9 cellular contexts compared by ENCODE assay signal in genomic region chr20:63183422-63184146, GRCh38. TPM values are rescaled to one million over a fixed set of nuclear protein-coding genes. Genes with fewer than 3 reads are reported as not detected.
DNase-seq lines count a peak whose midpoint lies in the region; ATAC-seq and TF ChIP-seq lines count a peak whose summit lies in the region.
"Had no signal": no experiment of that assay in that cellular context is flagged by ENCODE, and none has a peak within 500 bp of the region (broad histone marks: within the 10 kb centered on the region; RNA-seq: fewer than 3 reads in every experiment).

No MANE protein-coding gene starts in this region.

- H2BK120ac ChIP-seq in IMR-90 (ENCODE audit: low read depth, low read length), result no peak overlapping the region

- POLR2A ChIA-PET in IMR-90 (lab: Charles Lee; ENCODE audit: unreplicated experiment), result no interaction called here
- POLR2A ChIA-PET in WTC11 (lab: Charles Lee), result no interaction called here

- peaks cover 9% of the 10 kb centered on the region for H3K4me1 ChIP-seq in DND-41 (ENCODE audit: insufficient read depth, low read length)
- H3K4me1 ChIP-seq in IMR-90 (ENCODE audit: control insufficient read depth, insufficient read depth, low read length), result no peaks in the 10 kb centered on the region
- peaks cover 4% of the 10 kb centered on the region for H3K4me1 ChIP-seq in testis

- no peak overlapping the region for H2AK5ac ChIP-seq in IMR-90 (ENCODE audit: low read depth, low read length)

- no TSS peak for BruUV-seq in IMR-90 (replicated peaks; lab: Mats Ljungman, UMichigan)

- intact Hi-C loops in IMR-90 (cut with micrococcal nuclease), result loop anchor here (10.0 kb wide), 1 partner anchor 129 kb away; no protein-coding TSS in a partner anchor
- intact Hi-C loops in testis (cut with DNase I; ENCODE audit: low total_unique reads), result no loop called here

- H3K27ac Mint-ChIP-seq in WTC11, result no peak overlapping the region
- H3K27ac Mint-ChIP-seq in chondrocyte (ENCODE audit: unreplicated experiment), result no peak overlapping the region
- H3K27ac Mint-ChIP-seq in mesothelial cell of epicardium, result no peak overlapping the region

- H2BK20ac ChIP-seq in IMR-90 (ENCODE audit: low read depth, low read length), result no peak overlapping the region

- peaks cover 7% of the 10 kb centered on the region for H3K9me1 ChIP-seq in IMR-90 (ENCODE audit: insufficient read depth, low read length)

- H4K20me1 ChIP-seq in DND-41 (ENCODE audit: insufficient read depth, low read length) (peaks cover 44% of the 10 kb centered on the region), IMR-90 (ENCODE audit: insufficient read depth, low read length) (peaks cover 11% of the 10 kb centered on the region)

- H4K5ac ChIP-seq in IMR-90 (ENCODE audit: low read depth, low read length), result no peak overlapping the region

- H3K4me2 ChIP-seq in DND-41 (ENCODE audit: insufficient read depth, low read length), result no peak overlapping the region
- no peak overlapping the region for H3K4me2 ChIP-seq in IMR-90 (ENCODE audit: low read depth, low read length)

- CTCF ChIA-PET in IMR-90 (lab: Yijun Ruan, JAX) (interaction anchor here (1.0 to 1.1 kb wide), 2 partner anchors 10 to 50 kb away, joined by 3 read pairs; no protein-coding TSS in a partner anchor), WTC11 (lab: Charles Lee) (interaction anchor here (0.5 to 1.7 kb wide), 19 partner anchors 9 to 194 kb away, joined by 3 to 13 read pairs (median 4); partner anchors contain the start of genes ARFGAP1 and YTHDF1)

- no peak for TF ChIP-seq POLR2A in IMR-90 (IDR thresholded peaks at IDR 0.05; ENCODE audit: low read depth, low read length)
- no peak for TF ChIP-seq POLR2A in testis (IDR thresholded peaks at IDR 0.05)

- H3K27me3 ChIP-seq in DND-41 (ENCODE audit: insufficient read depth, low read length, poor library complexity) (no peaks in the 10 kb centered on the region), IMR-90 (ENCODE audit: control insufficient read depth, insufficient read depth, low read length) (peaks cover 37% of the 10 kb centered on the region; the same call in 1 of the 2 replicates), testis (no peaks in the 10 kb centered on the region)

- H4K91ac ChIP-seq in IMR-90 (ENCODE audit: insufficient read depth, low read depth, low read length), result no peak overlapping the region

- WGBS in IMR-90 (ENCODE audit: extremely low coverage in 2 of 2, insufficient read length in 1 of 2), 2 experiments, result 48% methylated on average over 2 of the region's 13 CpGs; no CpG with 5 or more reads in 1 of the 2 experiments
- WGBS in testis, 2 donors, result 61 to 76% methylated on average over 7 to 13 of the region's 13 CpGs

- TF ChIP-seq RAD21 in IMR-90 (IDR thresholded peaks at IDR 0.05; ENCODE audit: low read length), result peak; percentile 66

- dilution Hi-C loops in IMR-90 (cut with HindIII; ENCODE audit: low sequenced_read_pairs, unreplicated experiment), result no loop called here

- in situ Hi-C loops in IMR-90 (cut with MboI; ENCODE audit: low sequenced_read_pairs), result no loop called here

- H3K14ac ChIP-seq in IMR-90 (replicated peaks; ENCODE audit: low read depth, low read length), result no peak overlapping the region

- no peak overlapping the region for H2AK9ac ChIP-seq in IMR-90 (replicated peaks; ENCODE audit: low read depth, low read length, poor library complexity)

- no peak overlapping the region for H3K4me3 ChIP-seq in DND-41 (ENCODE audit: low read depth in 1 of 2, low read length in 2 of 2)
- no peak overlapping the region for H3K4me3 ChIP-seq in IMR-90 (ENCODE audit: insufficient read depth, low read depth, low read length)
- no peak overlapping the region for H3K4me3 ChIP-seq in testis

- H4K8ac ChIP-seq in IMR-90 (ENCODE audit: low read depth in 2 of 2, low read length in 2 of 2), result no peak overlapping the region

- H3K9me3 ChIP-seq in DND-41 (ENCODE audit: insufficient read depth, low read length, severe bottlenecking) (no peaks in the 10 kb centered on the region), IMR-90 (ENCODE audit: control insufficient read depth, insufficient read depth, low read length) (no peaks in the 10 kb centered on the region), testis (no peaks in the 10 kb centered on the region)

- DNase-seq in DND-41 (peak; percentile 66), IMR-90 (no peak), WTC11 (ENCODE audit: low spot score) (peak; percentile 85), chondrocyte (ENCODE audit: low spot score) (no peak), mesothelial cell of epicardium (ENCODE audit: low spot score in 2 of 2, unreplicated experiment in 2 of 2) (no peak), testis (peak; percentile 65), KG1 (lab: John Stamatoyannopoulos, UW) (no peak), amniotic stem cell (lab: John Stamatoyannopoulos, UW) (no peak)

- no peaks in the 10 kb centered on the region for H3K36me3 Mint-ChIP-seq in WTC11
- H3K36me3 Mint-ChIP-seq in chondrocyte (ENCODE audit: low read depth), result no peaks in the 10 kb centered on the region
- no peaks in the 10 kb centered on the region for H3K36me3 Mint-ChIP-seq in mesothelial cell of epicardium

- H3K23ac ChIP-seq in IMR-90 (ENCODE audit: low read depth, low read length), result no peak overlapping the region

- H3K4me1 Mint-ChIP-seq in WTC11 (peaks cover 4% of the 10 kb centered on the region), chondrocyte (ENCODE audit: low read depth) (peaks cover 3% of the 10 kb centered on the region), mesothelial cell of epicardium (peaks cover 4% of the 10 kb centered on the region)

- H2BK5ac ChIP-seq in IMR-90 (ENCODE audit: low read depth, low read length, poor library complexity, severe bottlenecking), result no peak overlapping the region

- H3K9me3 Mint-ChIP-seq in WTC11, result peaks cover 17% of the 10 kb centered on the region
- no peaks in the 10 kb centered on the region for H3K9me3 Mint-ChIP-seq in chondrocyte (ENCODE audit: low read depth)
- no peaks in the 10 kb centered on the region for H3K9me3 Mint-ChIP-seq in mesothelial cell of epicardium

- H3K27ac ChIP-seq in DND-41 (ENCODE audit: low read length), result no peak overlapping the region
- H3K27ac ChIP-seq in IMR-90 (ENCODE audit: insufficient read depth, low read length), result no peak overlapping the region
- H3K27ac ChIP-seq in testis, result no peak overlapping the region

- no peaks in the 10 kb centered on the region for H3K79me1 ChIP-seq in IMR-90 (ENCODE audit: low read depth in 1 of 2, low read length in 2 of 2)

- no peak overlapping the region for H3K9ac ChIP-seq in DND-41 (ENCODE audit: low read depth, low read length)
- H3K9ac ChIP-seq in IMR-90 (ENCODE audit: low read depth, low read length), result no peak overlapping the region

- peaks cover 12% of the 10 kb centered on the region for H3K27me3 Mint-ChIP-seq in WTC11 (ENCODE audit: low read depth)
- H3K27me3 Mint-ChIP-seq in chondrocyte (ENCODE audit: low read depth), result peaks cover 21% of the 10 kb centered on the region
- peaks cover 60% of the 10 kb centered on the region for H3K27me3 Mint-ChIP-seq in mesothelial cell of epicardium (ENCODE audit: low read depth)

- no peak overlapping the region for H3K56ac ChIP-seq in IMR-90 (ENCODE audit: extremely low read depth, insufficient read depth, low read length)

- no peaks in the 10 kb centered on the region for H3K79me2 ChIP-seq in DND-41 (ENCODE audit: insufficient read depth, low read length)

- H3K4me3 Mint-ChIP-seq in WTC11 (no peak overlapping the region), chondrocyte (ENCODE audit: unreplicated experiment) (no peak overlapping the region), mesothelial cell of epicardium (no peak overlapping the region)

- no peaks in the 10 kb centered on the region for H3K36me3 ChIP-seq in DND-41 (ENCODE audit: insufficient read depth, low read length)
- H3K36me3 ChIP-seq in IMR-90 (ENCODE audit: control insufficient read depth, insufficient read depth, low read length), result no peaks in the 10 kb centered on the region
- no peaks in the 10 kb centered on the region for H3K36me3 ChIP-seq in testis (ENCODE audit: low read depth, missing control alignments)

- ATAC-seq in DND-41 (ENCODE audit: insufficient read depth, low read depth), result peak; percentile 71
- peak; percentile 65 for ATAC-seq in IMR-90 (ENCODE audit: low read depth)
- ATAC-seq in WTC11, result peak; percentile 80

- H2BK15ac ChIP-seq in IMR-90 (ENCODE audit: low read depth, low read length), result no peak overlapping the region

- no peak overlapping the region for H2AFZ ChIP-seq in DND-41 (ENCODE audit: low read depth, low read length)
- H2AFZ ChIP-seq in IMR-90 (replicated peaks; ENCODE audit: low read length, poor library complexity), result no peak overlapping the region

- no peak overlapping the region for H3K18ac ChIP-seq in IMR-90 (ENCODE audit: low read depth, low read length)

- no peak overlapping the region for H3K4ac ChIP-seq in IMR-90 (ENCODE audit: low read depth, low read length)

- TF ChIP-seq CTCF in DND-41 (IDR thresholded peaks at IDR 0.05; ENCODE audit: borderline replicate concordance, extremely low read depth, low read length, poor library complexity, severe bottlenecking), result peak; percentile 96
- peak; percentile 63 for TF ChIP-seq CTCF in IMR-90 (conservative IDR thresholded peaks at IDR 0.05; ENCODE audit: low read depth, low read length)
- TF ChIP-seq CTCF in WTC11 (IDR thresholded peaks at IDR 0.05), result peak; percentile 94
- TF ChIP-seq CTCF in chondrocyte (IDR thresholded peaks at IDR 0.05), result peak; percentile 84
- TF ChIP-seq CTCF in mesothelial cell of epicardium (IDR thresholded peaks at IDR 0.05; ENCODE audit: unreplicated experiment), result peak; percentile 54
- TF ChIP-seq CTCF in testis (IDR thresholded peaks at IDR 0.05), result peak in 2 of 3 experiments; percentile 69 to 77

TF ChIP-seq in IMR-90, 13 proteins besides CTCF, POLR2A, EP300 and RAD21 (continues in another document):
- peak; percentile 49 for TF ChIP-seq SMC3 (IDR thresholded peaks at IDR 0.05; ENCODE audit: low read depth, low read length)
- no peak for TF ChIP-seq MAZ (IDR thresholded peaks at IDR 0.05; ENCODE audit: borderline replicate concordance, low read depth, low read length)

TF ChIP-seq in WTC11, 78 proteins besides CTCF, POLR2A, EP300 and RAD21 (continues in another document):
- TF ChIP-seq GABPB1 (CRISPR knock-in tag; IDR thresholded peaks at IDR 0.05), result 0 out of 2 replicates have a peak, but pooled peaks have one; percentile 37

RNA-seq across cellular contexts. Expression of gene YTHDF1, which starts 32.3 kb away (rescaled TPM):
- 10.9 and 13.9 TPM in 2 replicates for total RNA-seq in IMR-90 (2012; rRNA removed)
- 21.3 and 22.6 TPM in 2 replicates for polyA plus RNA-seq in IMR-90 (2012; rRNA removed)
- 11.8 and 17.6 TPM in 2 replicates for polyA plus RNA-seq in IMR-90 (2012; cell fraction: cytosol; rRNA removed)
- polyA plus RNA-seq in IMR-90 (2012; cell fraction: nucleus; rRNA removed; ENCODE audit: low replicate concordance), result 28.4 and 31.6 TPM in 2 replicates
- 50.2 to 61.3 TPM (median 51.3 TPM) in 3 replicates for total RNA-seq in WTC11 (2021)
- 39.1 to 43.6 TPM (median 41.3 TPM) in 3 replicates for total RNA-seq in chondrocyte
- total RNA-seq in mesothelial cell of epicardium, result 49.3 to 52.9 TPM (median 50.1 TPM) in 3 replicates
- 10 to 100 TPM; 55.7 to 56.9 TPM for total RNA-seq in testis
- polyA plus RNA-seq in testis (ENCODE audit: insufficient read depth, low read depth, low replicate concordance), result 37.2 TPM

RNA-seq across cellular contexts. Expression of gene BIRC7, which starts 52.1 kb away (rescaled TPM):
- total RNA-seq in IMR-90 (2012; rRNA removed) (not detected in 2 replicates), WTC11 (2021) (0.17 to 0.23 TPM in 2 of 3 replicates, not detected in the other), chondrocyte (0.50 to 0.51 TPM in 2 of 3 replicates, not detected in the other), mesothelial cell of epicardium (0.36 to 0.84 TPM (median 0.50 TPM) in 3 replicates), testis (under 1 TPM; 0.24 to 0.25 TPM)
- polyA plus RNA-seq in IMR-90 (2012; rRNA removed) (not detected in 2 replicates), testis (ENCODE audit: insufficient read depth, low read depth, low replicate concordance) (0.33 TPM)
- 0.02 TPM in 1 of 2 replicates, not detected in the other for polyA plus RNA-seq in IMR-90 (2012; cell fraction: cytosol; rRNA removed)
- polyA plus RNA-seq in IMR-90 (2012; cell fraction: nucleus; rRNA removed; ENCODE audit: low replicate concordance), result not detected in 2 replicates
- total RNA-seq: T-helper 1 cell treated with Interleukin-12 subunit alpha and Interleukin-12 subunit beta and Interleukin-4 antibody, amounts not matched to agents 30 ng/mL and 1 ng/mL, for 36 hours had no signal

Comparison
In these comparisons a context has a peak if more than half of its experiments do, and no peak if none do; other contexts are left out.
1. DNase-seq: peak in DND-41 (single experiment), WTC11 (single experiment) and testis (single experiment); none in IMR-90 (single experiment), chondrocyte (single experiment), mesothelial cell of epicardium (0 of 2), KG1 (single experiment) and amniotic stem cell (single experiment).
2. Peak in every context shown above with its lines, with median percentiles within 50 percentile points of each other: ATAC-seq and CTCF ChIP-seq.